1 cellular context compared by ENCODE assay signal in the genomic region with DNA sequence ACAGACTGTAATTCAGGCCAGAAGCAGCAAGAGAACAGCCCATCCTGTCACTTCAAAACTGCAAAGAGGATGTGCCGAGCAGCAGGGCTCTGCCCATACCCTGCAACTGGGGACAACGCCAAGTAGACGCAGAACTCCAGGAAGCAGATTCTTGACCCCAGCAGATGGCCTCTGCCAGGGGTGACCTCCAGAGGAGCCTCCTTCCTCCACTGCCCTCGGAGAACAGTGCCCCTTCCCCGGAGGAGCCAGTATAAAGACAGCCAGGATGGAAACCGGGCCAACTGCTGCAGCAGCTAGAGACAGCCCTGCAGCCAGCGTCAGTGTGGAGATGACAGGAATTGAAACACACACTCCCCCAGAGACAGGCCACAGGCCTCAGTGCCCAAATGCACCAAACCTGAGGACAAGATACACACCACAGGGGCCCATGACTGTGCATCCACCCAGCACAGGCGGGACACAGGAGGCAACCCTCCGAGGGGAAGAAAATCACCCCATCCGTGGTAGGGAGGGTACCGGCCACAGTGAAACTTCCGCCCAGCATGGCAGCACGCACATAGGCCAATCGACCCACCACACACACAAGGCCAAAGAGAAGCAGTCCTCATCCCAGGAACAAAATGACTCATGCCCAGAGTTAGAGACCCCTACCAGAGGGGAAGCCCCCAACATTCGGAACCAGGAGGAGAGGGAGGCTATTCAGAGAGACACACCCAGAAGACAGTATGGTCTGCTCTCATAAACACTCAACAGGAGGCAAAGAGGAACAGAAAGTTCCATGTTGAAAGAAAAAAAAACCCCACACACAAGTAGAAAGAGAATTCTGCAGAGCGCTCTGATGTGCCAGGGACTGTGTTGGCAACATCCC.
TF ChIP-seq lines count a peak whose summit lies in the region.

No MANE protein-coding gene starts in this region.

TF ChIP-seq in SK-N-SH treated with all-trans-retinoic acid at 6 μM for 48 hours, 23 proteins besides CTCF, POLR2A, EP300 and RAD21 (continued from another document):
- TF ChIP-seq, protein P1, sequence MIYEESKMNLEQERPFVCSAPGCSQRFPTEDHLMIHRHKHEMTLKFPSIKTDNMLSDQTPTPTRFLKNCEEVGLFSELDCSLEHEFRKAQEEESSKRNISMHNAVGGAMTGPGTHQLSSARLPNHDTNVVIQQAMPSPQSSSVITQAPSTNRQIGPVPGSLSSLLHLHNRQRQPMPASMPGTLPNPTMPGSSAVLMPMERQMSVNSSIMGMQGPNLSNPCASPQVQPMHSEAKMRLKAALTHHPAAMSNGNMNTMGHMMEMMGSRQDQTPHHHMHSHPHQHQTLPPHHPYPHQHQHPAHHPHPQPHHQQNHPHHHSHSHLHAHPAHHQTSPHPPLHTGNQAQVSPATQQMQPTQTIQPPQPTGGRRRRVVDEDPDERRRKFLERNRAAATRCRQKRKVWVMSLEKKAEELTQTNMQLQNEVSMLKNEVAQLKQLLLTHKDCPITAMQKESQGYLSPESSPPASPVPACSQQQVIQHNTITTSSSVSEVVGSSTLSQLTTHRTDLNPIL (CRISPR knock-in tag; IDR thresholded peaks at IDR 0.05; ENCODE audit: low read depth), result no peak
- TF ChIP-seq ARNTL (CRISPR knock-in tag; IDR thresholded peaks at IDR 0.05; ENCODE audit: borderline replicate concordance, low read depth), result no peak
- no peak for TF ChIP-seq ESRRG (CRISPR knock-in tag; IDR thresholded peaks at IDR 0.05)
- TF ChIP-seq PPARA (CRISPR knock-in tag; IDR thresholded peaks at IDR 0.05; ENCODE audit: borderline replicate concordance), result no peak
- TF ChIP-seq ZFP30 (CRISPR knock-in tag; IDR thresholded peaks at IDR 0.05), result no peak
- TF ChIP-seq ZC3H10 (CRISPR knock-in tag; IDR thresholded peaks at IDR 0.05), result no peak
- TF ChIP-seq SNAI2 (CRISPR knock-in tag; IDR thresholded peaks at IDR 0.05), result no peak
- TF ChIP-seq ZFP3 (CRISPR knock-in tag; IDR thresholded peaks at IDR 0.05), result no peak
- no peak for TF ChIP-seq GLIS3 (CRISPR knock-in tag; IDR thresholded peaks at IDR 0.05)
- TF ChIP-seq ZNF8 (CRISPR knock-in tag; IDR thresholded peaks at IDR 0.05), result no peak
- no peak for TF ChIP-seq TCF4 (CRISPR knock-in tag; IDR thresholded peaks at IDR 0.05; ENCODE audit: borderline replicate concordance)
- TF ChIP-seq ZNF70 (CRISPR knock-in tag; IDR thresholded peaks at IDR 0.05), result no peak
- TF ChIP-seq ISL1 (CRISPR knock-in tag; IDR thresholded peaks at IDR 0.05), result no peak
- no peak for TF ChIP-seq TOX (CRISPR knock-in tag; IDR thresholded peaks at IDR 0.05; ENCODE audit: borderline replicate concordance)
- no peak for TF ChIP-seq ZNF565 (CRISPR knock-in tag; conservative IDR thresholded peaks at IDR 0.05; ENCODE audit: low read depth)
